Comparison of ENCODE assay signal across 7 cellular contexts in genomic region chr9:84139296-84140100, GRCh38.
A peak's percentile ranks its signal among the peaks of the same experiment; 100 is the strongest.
DNase-seq lines count a peak whose midpoint lies in the region; ATAC-seq, FAIRE-seq and TF ChIP-seq lines count a peak whose summit lies in the region.

No MANE protein-coding gene starts in this region.

- DNase-seq in GM12891 (ENCODE audit: insufficient read length, low spot score) (no peak), NCI-H2029 treated with DMSO at 0.1 percent for 48 hours (lab: John Stamatoyannopoulos, UW) (peak; percentile 97), MCF 10A (ENCODE audit: unreplicated experiment) (peak; percentile 90), natural killer cell (no peak), omental fat pad (ENCODE audit: low spot score) (no peak), ureter (ENCODE audit: low spot score) (no peak)

- H3K27me3 Mint-ChIP-seq in MCF 10A (ENCODE audit: insufficient read depth, unreplicated experiment) (no peaks in the 10 kb centered on the region), natural killer cell (ENCODE audit: low read depth in 2 of 2) (peaks cover 49 to 80% of the 10 kb centered on the region in 2 donors)

- ATAC-seq in natural killer cell (no peak), HG02623 (IDR thresholded peaks at IDR 0.05; ENCODE audit: unreplicated experiment) (no peak), omental fat pad (ENCODE audit: low FRiP score) (no peak)

- CTCF ChIA-PET in MCF 10A (lab: Yijun Ruan, JAX) = interaction anchor here (0.6 to 6.9 kb wide), 6 partner anchors 33 to 852 kb away, joined by 3 to 48 read pairs (median 3); no protein-coding TSS in a partner anchor

- no peak for TF ChIP-seq POLR2A in GM12891 (IDR thresholded peaks at IDR 0.05; ENCODE audit: low read depth, low read length)

- POLR2A ChIA-PET in MCF 10A (lab: Yijun Ruan, JAX) = interaction anchor here (0.6 to 6.3 kb wide), 23 partner anchors 8 to 433 kb away, joined by 3 to 130 read pairs (median 4); partner anchors contain the start of genes HNRNPK and RMI1

- H3K27ac Mint-ChIP-seq in MCF 10A (ENCODE audit: low read depth, unreplicated experiment) (peak overlapping the region; percentile 88), natural killer cell (no peak overlapping the region)

- BruUV-seq in MCF 10A (replicated peaks; lab: Mats Ljungman, UMichigan) = no TSS peak

- FAIRE-seq in GM12891 (lab: Jason Lieb, UNC) = no peak

- H3K4me1 Mint-ChIP-seq in MCF 10A (ENCODE audit: insufficient read depth, unreplicated experiment) (peaks cover 29% of the 10 kb centered on the region), natural killer cell (peaks cover 7 to 8% of the 10 kb centered on the region in 2 donors)

- no peak for TF ChIP-seq CTCF in MCF 10A (IDR thresholded peaks at IDR 0.05; ENCODE audit: unreplicated experiment)
- no peak for TF ChIP-seq CTCF in natural killer cell (IDR thresholded peaks at IDR 0.05)
- TF ChIP-seq CTCF in omental fat pad (IDR thresholded peaks at IDR 0.05) = no peak

- H3K4me3 Mint-ChIP-seq in MCF 10A (ENCODE audit: unreplicated experiment) = peak overlapping the region; percentile 67
- H3K4me3 Mint-ChIP-seq in natural killer cell = peak overlapping the region; percentile 89

- H3K36me3 Mint-ChIP-seq in MCF 10A (ENCODE audit: insufficient read depth, unreplicated experiment) (peaks cover 6% of the 10 kb centered on the region), natural killer cell (no peaks in the 10 kb centered on the region)

- H3K9me3 Mint-ChIP-seq in MCF 10A (ENCODE audit: unreplicated experiment) = no peaks in the 10 kb centered on the region
- H3K9me3 Mint-ChIP-seq in natural killer cell = no peaks in the 10 kb centered on the region

- intact Hi-C loops in MCF 10A (cut with micrococcal nuclease) (loop anchor here (5.0 kb wide), 1 partner anchor 202 kb away; no protein-coding TSS in a partner anchor), natural killer cell (cut with micrococcal nuclease) (no loop called here)

TF ChIP-seq in GM12891, 5 proteins besides CTCF, POLR2A, EP300 and RAD21:
- TF ChIP-seq TAF1 (IDR thresholded peaks at IDR 0.05; ENCODE audit: low read depth, low read length) (no peak), SPI1 (IDR thresholded peaks at IDR 0.05; ENCODE audit: low read depth, low read length) (peak; percentile 70)

Comparison
In these comparisons a context has a peak if more than half of its experiments do, and no peak if none do; other contexts are left out.
1. DNase-seq: peak in NCI-H2029 treated with DMSO at 0.1 percent for 48 hours (single experiment) and MCF 10A (single experiment); none in GM12891 (single experiment), natural killer cell (single experiment), omental fat pad (single experiment) and ureter (single experiment).